Comparison of ENCODE assay signal across 14 cellular contexts in genomic region chr21:45996311-45997204, GRCh38. TPM values are rescaled to one million over a fixed set of nuclear protein-coding genes. Genes with fewer than 3 reads are reported as not detected.
DNase-seq lines count a peak whose midpoint lies in the region; ATAC-seq, FAIRE-seq and TF ChIP-seq lines count a peak whose summit lies in the region.
"Had no signal": no experiment of that assay in that cellular context is flagged by ENCODE, and none has a peak within 500 bp of the region (broad histone marks: within the 10 kb centered on the region; RNA-seq: fewer than 3 reads in every experiment).

No MANE protein-coding gene starts in this region.

- FAIRE-seq in D721Med (lab: Jason Lieb, UNC): no peak
- FAIRE-seq: colon, RCC 7860 had no signal

- H3K4me1 ChIP-seq in PC-9 (replicated peaks; ENCODE audit: insufficient read depth) (peaks cover 15% of the 10 kb centered on the region), heart left ventricle (peaks cover 0 to 26% (median 0%) of the 10 kb centered on the region in 12 donors)
- no peaks in the 10 kb centered on the region for H3K4me1 ChIP-seq in effector memory CD4-positive, alpha-beta T cell (ENCODE audit: control insufficient read depth, insufficient read depth, low read length, poor library complexity, severe bottlenecking)

- 89 to 94% (median 92%) methylated on average over 17 to 27 of the region's 27 CpGs for WGBS in heart left ventricle, 4 donors

- H3K4me2 ChIP-seq in PC-9: no peak overlapping the region

- H4K20me1 ChIP-seq in PC-9 (ENCODE audit: insufficient read depth): no peaks in the 10 kb centered on the region

- CTCF ChIA-PET in PC-9 (lab: Charles Lee): no interaction called here

- POLR2A ChIA-PET in PC-9 (lab: Charles Lee; ENCODE audit: unreplicated experiment): no interaction called here

- no peaks in the 10 kb centered on the region for H3F3A ChIP-seq in PC-9 (ENCODE audit: insufficient read depth, low read depth)

- H3K4me3 ChIP-seq in PC-9 (no peak overlapping the region), heart left ventricle (no peak overlapping the region), brain microvascular endothelial cell (ENCODE audit: low read depth, low read length) (no peak overlapping the region)
- H3K4me3 ChIP-seq in effector memory CD4-positive, alpha-beta T cell (ENCODE audit: insufficient read depth, low read depth, low read length, poor library complexity, severe bottlenecking): no peak overlapping the region

- no peak for TF ChIP-seq CTCF in D721Med (IDR thresholded peaks at IDR 0.05; ENCODE audit: insufficient read depth, missing control alignments)
- TF ChIP-seq CTCF in PC-9 (conservative IDR thresholded peaks at IDR 0.05): no peak
- no peak for TF ChIP-seq CTCF in heart left ventricle (IDR thresholded peaks at IDR 0.05)
- no peak for TF ChIP-seq CTCF in brain microvascular endothelial cell (IDR thresholded peaks at IDR 0.05; ENCODE audit: low read depth, low read length, missing control alignments)

- DNase-seq in D721Med (ENCODE audit: insufficient read length, low spot score): peak; percentile 14
- DNase-seq in PC-9: no peak
- DNase-seq in heart left ventricle: peak in 4 of 5 donors; percentile 15 to 56 (median 25)
- DNase-seq in posterior cingulate gyrus: peak in 6 of 10 donors; percentile 4 to 78 (median 46)
- DNase-seq in brain microvascular endothelial cell: no peak
- DNase-seq in effector memory CD4-positive, alpha-beta T cell: no peak
- DNase-seq in NCI-H510A (lab: John Stamatoyannopoulos, UW): no peak
- DNase-seq: activated CD4-positive, alpha-beta memory T cell treated with anti-CD3 and anti-CD28 coated beads for 36 hours; HCEC 1CT; NCI-H1048; NCI-H524 had no signal

- H3K27me3 ChIP-seq in PC-9 (ENCODE audit: insufficient read depth, low read depth) (no peaks in the 10 kb centered on the region), heart left ventricle (no peaks in the 10 kb centered on the region), brain microvascular endothelial cell (replicated peaks) (no peaks in the 10 kb centered on the region)
- H3K27me3 ChIP-seq in effector memory CD4-positive, alpha-beta T cell (replicated peaks; ENCODE audit: control insufficient read depth, insufficient read depth, low read length, poor library complexity, severe bottlenecking): no peaks in the 10 kb centered on the region

- H3K9me2 ChIP-seq in PC-9 (ENCODE audit: insufficient read depth): no peaks in the 10 kb centered on the region

- TF ChIP-seq POLR2A in heart left ventricle (IDR thresholded peaks at IDR 0.05): no peak

- H3K9me3 ChIP-seq in PC-9 (ENCODE audit: insufficient read depth, low read depth) (no peaks in the 10 kb centered on the region), heart left ventricle (no peaks in the 10 kb centered on the region)
- H3K9me3 ChIP-seq in effector memory CD4-positive, alpha-beta T cell (ENCODE audit: control insufficient read depth, low read length): no peaks in the 10 kb centered on the region

- H3K79me2 ChIP-seq in PC-9 (ENCODE audit: low read depth): no peaks in the 10 kb centered on the region

- H3K27ac ChIP-seq in PC-9: peak overlapping the region; percentile 57
- peak overlapping the region in 2 of 12 donors; percentile 5 to 80 for H3K27ac ChIP-seq in heart left ventricle
- H3K27ac ChIP-seq in brain microvascular endothelial cell: no peak overlapping the region
- H3K27ac ChIP-seq in effector memory CD4-positive, alpha-beta T cell (ENCODE audit: insufficient read depth, low read length, poor library complexity, severe bottlenecking): no peak overlapping the region

- in situ Hi-C loops in brain microvascular endothelial cell (cut with HindIII; ENCODE audit: low pct_ligation_motif_present, low sequenced_read_pairs): no loop called here

- no TSS peak for BruUV-seq in PC-9 (replicated peaks; lab: Mats Ljungman, UMichigan)

- ATAC-seq in heart left ventricle: no peak
- ATAC-seq in HG03095 (IDR thresholded peaks at IDR 0.05; ENCODE audit: unreplicated experiment): no peak

- intact Hi-C loops in PC-9 (cut with micrococcal nuclease; ENCODE audit: unreplicated experiment): no loop called here
- intact Hi-C loops in heart left ventricle (cut with DNase I): loop anchor here in 1 of 10 donors (10.0 kb wide), 1 partner anchor 118 kb away; no protein-coding TSS in a partner anchor
- intact Hi-C loops in posterior cingulate gyrus (cut with DNase I): no loop called here

- no peaks in the 10 kb centered on the region for H3K36me3 ChIP-seq in PC-9 (ENCODE audit: low read depth)
- peaks cover under 1 to 93% (median 60%) of the 10 kb centered on the region in 9 donors for H3K36me3 ChIP-seq in heart left ventricle
- H3K36me3 ChIP-seq in brain microvascular endothelial cell (replicated peaks): peaks cover 94% of the 10 kb centered on the region
- H3K36me3 ChIP-seq in effector memory CD4-positive, alpha-beta T cell (ENCODE audit: control insufficient read depth, insufficient read depth, low read length): no peaks in the 10 kb centered on the region

- no peak overlapping the region for H2AFZ ChIP-seq in PC-9

RNA-seq across cellular contexts. Expression of gene COL6A1, which starts 15.0 kb away (rescaled TPM):
- total RNA-seq in PC-9 (2021) (43.1 and 51.8 TPM in 2 replicates), heart left ventricle (100 to 1,000 TPM in 8 of 9 donors, 10 to 100 TPM in 1; 92.4 to 385 (median 143) TPM)
- 100 to 1,000 TPM; 149 to 157 TPM for polyA plus RNA-seq in heart left ventricle

Comparison
In these comparisons a context has a peak if more than half of its experiments do, and no peak if none do; other contexts are left out.
1. DNase-seq: peak in D721Med (single experiment), heart left ventricle (4 of 5) and posterior cingulate gyrus (6 of 10); none in PC-9 (0 of 2), brain microvascular endothelial cell (single experiment), effector memory CD4-positive, alpha-beta T cell (0 of 3) and NCI-H510A (single experiment).